30 cellular contexts compared by ENCODE assay signal in genomic region chr6:106286746-106287145, GRCh38.
"Had no signal": no experiment of that assay in that cellular context is flagged by ENCODE, and none has a peak within 500 bp of the region (broad histone marks: within the 10 kb centered on the region; RNA-seq: fewer than 3 reads in every experiment).

No MANE protein-coding gene starts in this region.

- H3K27ac ChIP-seq: ascending aorta, cardiac muscle cell, RWPE1, VCaP had no signal

- H3K27me3 Mint-ChIP-seq: activated B cell treated with CpG ODN at 0.5 μM for 24 hours; activated CD4-positive, alpha-beta memory T cell treated with anti-CD3 and anti-CD28 coated beads for 36 hours; activated naive CD8-positive, alpha-beta T cell treated with anti-CD3 and anti-CD28 coated beads, Interleukin-2, amount 10 ng/mL, durations not matched to agents 7 days and 5 days; T-cell; T-helper 17 cell had no signal

- H3K9me3 Mint-ChIP-seq: activated B cell treated with CpG ODN at 0.5 μM for 24 hours; activated CD4-positive, alpha-beta memory T cell treated with anti-CD3 and anti-CD28 coated beads for 36 hours; T-cell had no signal

- DNase-seq: activated B cell treated with CpG ODN at 0.5 μM for 24 hours; activated CD4-positive, alpha-beta memory T cell treated with anti-CD3 and anti-CD28 coated beads for 36 hours; activated CD4-positive, alpha-beta T cell treated with anti-CD3 and anti-CD28 coated beads for 4 hours; activated CD4-positive, alpha-beta T cell treated with anti-CD3 and anti-CD28 coated beads, Interleukin-2, amount 50 U/mL, for 1 hour; activated CD4-positive, CD25-positive, alpha-beta regulatory T cell treated with anti-CD3 and anti-CD28 coated beads, Interleukin-2, amount 50 U/mL, for 72 hours; activated CD8-positive, alpha-beta memory T cell treated with anti-CD3 and anti-CD28 coated beads, Interleukin-2, amount 50 U/mL, for 4 hours; activated effector memory CD4-positive, alpha-beta T cell treated with Interleukin-2 at 50 U/mL for 16 hours; activated naive CD4-positive, alpha-beta T cell treated with anti-CD3 and anti-CD28 coated beads, Interleukin-2, amount 50 U/mL, for 16 hours; activated naive CD8-positive, alpha-beta T cell treated with anti-CD3 and anti-CD28 coated beads, Interleukin-2, amount 10 ng/mL, durations not matched to agents 7 days and 5 days; activated T-cell treated with anti-CD3 and anti-CD28 coated beads for 4 hours; activated T-cell treated with anti-CD3 and anti-CD28 coated beads, Interleukin-2, amount 50 U/mL, for 48 hours; amygdala; MG63; NCI-H1048; NCI-H1436 treated with DMSO at 0.1 percent for 48 hours; NCI-H1694 treated with DMSO at 0.1 percent for 48 hours; NCI-H2029; NCI-H345; NCI-H524 treated with DMSO at 0.1 percent for 48 hours; PC-3; SIG-M5; T-cell; T-helper 17 cell; T-helper 9 cell had no signal

- H3K4me3 ChIP-seq: ascending aorta, cardiac muscle cell, MG63 had no signal

- H3K27ac Mint-ChIP-seq: activated B cell treated with CpG ODN at 0.5 μM for 24 hours; activated naive CD8-positive, alpha-beta T cell treated with anti-CD3 and anti-CD28 coated beads, Interleukin-2, amount 10 ng/mL, durations not matched to agents 7 days and 5 days; T-cell; T-helper 17 cell had no signal

- H3K4me1 ChIP-seq: ascending aorta had no signal

- H3K4me3 Mint-ChIP-seq: activated B cell treated with CpG ODN at 0.5 μM for 24 hours; activated CD4-positive, alpha-beta memory T cell treated with anti-CD3 and anti-CD28 coated beads for 36 hours; activated naive CD8-positive, alpha-beta T cell treated with anti-CD3 and anti-CD28 coated beads, Interleukin-2, amount 10 ng/mL, durations not matched to agents 7 days and 5 days; T-cell had no signal

- H3K27me3 ChIP-seq: ascending aorta, cardiac muscle cell, MG63 had no signal

- FAIRE-seq: RCC 7860 had no signal

- H3K9me3 ChIP-seq: ascending aorta, MG63 had no signal

- ATAC-seq: PC-3, Right ventricle myocardium inferior, T-cell, T-helper 17 cell had no signal
